Comparison of ENCODE assay signal across 15 cellular contexts in the genomic region with DNA sequence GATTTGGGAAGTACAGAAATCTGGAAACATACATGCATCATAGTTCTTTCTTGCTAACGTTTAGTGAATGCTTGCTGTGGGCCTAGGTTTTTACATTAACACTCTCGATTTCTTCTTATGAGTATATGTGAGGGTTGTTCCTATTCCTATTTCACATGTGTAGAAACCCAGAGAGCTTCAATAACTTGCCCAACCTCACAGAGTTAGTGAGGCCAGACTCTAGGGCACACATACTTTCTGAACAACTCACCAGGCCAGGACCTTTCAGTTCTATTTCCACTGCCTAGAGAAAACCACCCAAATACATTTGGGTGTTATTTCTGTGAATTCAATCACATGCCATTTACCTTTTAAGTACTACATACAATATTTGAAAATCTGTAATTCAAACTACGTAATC. TPM values are rescaled to one million over a fixed set of nuclear protein-coding genes. Genes with fewer than 3 reads are reported as not detected.
DNase-seq lines count a peak whose midpoint lies in the region; ATAC-seq, FAIRE-seq and TF ChIP-seq lines count a peak whose summit lies in the region.
"Had no signal": no experiment of that assay in that cellular context is flagged by ENCODE, and none has a peak within 500 bp of the region (broad histone marks: within the 10 kb centered on the region; RNA-seq: fewer than 3 reads in every experiment).

No MANE protein-coding gene starts in this region.

- H3K4me1 ChIP-seq in GM12878 (ENCODE audit: control insufficient read depth, insufficient read depth, low read length): peaks cover 13% of the 10 kb centered on the region; the same call in 1 of the 2 replicates
- H3K4me1 ChIP-seq: uterus had no signal

- H3K9me3 Mint-ChIP-seq in mesothelial cell of epicardium: no peaks in the 10 kb centered on the region
- H3K9me3 Mint-ChIP-seq: natural killer cell had no signal

- in situ Hi-C loops in GM12878 (cut with MboI): no loop called here

- no peaks in the 10 kb centered on the region for H3K79me2 ChIP-seq in GM12878 (ENCODE audit: control insufficient read depth, insufficient read depth, low read length)

- BruUV-seq in GM12878 (replicated peaks; lab: Mats Ljungman, UMichigan): no TSS peak

- H3K4me3 ChIP-seq in GM12878: no peak overlapping the region
- H3K4me3 ChIP-seq: uterus had no signal

- CTCF ChIA-PET in GM12878 (lab: Yijun Ruan, JAX): interaction anchor here (1.6 to 2.3 kb wide), 3 partner anchors 9 to 151 kb away, joined by 3 to 16 read pairs (median 7); a partner anchor contains a TSS

- H3K4me3 Mint-ChIP-seq in mesothelial cell of epicardium: no peak overlapping the region
- H3K4me3 Mint-ChIP-seq: brain, natural killer cell had no signal

- TF ChIP-seq CTCF in GM12878 (IDR thresholded peaks at IDR 0.05 in 2 of 3, conservative IDR thresholded peaks at IDR 0.05 in 1 of 3; ENCODE audit: control insufficient read depth in 2 of 3, extremely low read depth in 1 of 3, insufficient read depth in 1 of 3, low read depth in 3 of 3, low read length in 3 of 3): no peak
- TF ChIP-seq CTCF in mesothelial cell of epicardium (IDR thresholded peaks at IDR 0.05; ENCODE audit: unreplicated experiment): no peak

- TF ChIP-seq POLR2A in GM12878 (IDR thresholded peaks at IDR 0.05; ENCODE audit: low read depth, low read length): no peak

- peak; percentile 24 for DNase-seq in ELR (ENCODE audit: low read depth)
- peak; percentile 51 for DNase-seq in GM12878 (ENCODE audit: low read depth, low spot score)
- no peak for DNase-seq in NCI-H1694 treated with DMSO at 0.1 percent for 48 hours (lab: John Stamatoyannopoulos, UW)
- DNase-seq in OCI-M1 (lab: John Stamatoyannopoulos, UW): no peak
- no peak for DNase-seq in CD1c-positive myeloid dendritic cell (ENCODE audit: extremely low spot score)
- DNase-seq in mesothelial cell of epicardium (ENCODE audit: low spot score in 2 of 2, unreplicated experiment in 2 of 2): no peak
- DNase-seq: activated CD4-positive, alpha-beta T cell treated with anti-CD3 and anti-CD28 coated beads for 48 hours; head of caudate nucleus; MV-4-11; natural killer cell; stimulated activated CD4-positive, alpha-beta T cell treated with anti-CD3 and anti-CD28 coated beads, Interleukin-2, amount 100 ng/mL, for 48 hours; uterus had no signal

- FAIRE-seq in GM12878 (lab: Jason Lieb, UNC): peak; percentile 89

- ATAC-seq in GM19452 (IDR thresholded peaks at IDR 0.05; ENCODE audit: unreplicated experiment): peak; percentile 74
- ATAC-seq in HG02981 (IDR thresholded peaks at IDR 0.05; ENCODE audit: unreplicated experiment): peak; percentile 90
- ATAC-seq in GM12878: peak; percentile 93
- ATAC-seq: natural killer cell had no signal

- H4K20me1 ChIP-seq in GM12878 (ENCODE audit: control insufficient read depth, insufficient read depth): no peaks in the 10 kb centered on the region

- peaks cover 3% of the 10 kb centered on the region for H3K4me1 Mint-ChIP-seq in mesothelial cell of epicardium

- H3K36me3 ChIP-seq in GM12878 (ENCODE audit: control insufficient read depth in 2 of 2, insufficient read depth in 2 of 2, low read length in 1 of 2): no peaks in the 10 kb centered on the region
- H3K36me3 ChIP-seq: uterus had no signal

- 24% methylated on average over 3 of the region's 3 CpGs for WGBS in GM12878 (ENCODE audit: insufficient coverage, insufficient replicate concordance, low lambda C conversion rate, missing lambda C conversion rate)

- RAD21 ChIA-PET in GM12878 (lab: Charles Lee; ENCODE audit: unreplicated experiment): no interaction called here

- no peak overlapping the region for H3K27ac ChIP-seq in GM12878 (ENCODE audit: control insufficient read depth, insufficient read depth)
- H3K27ac ChIP-seq: uterus had no signal

- H3K27ac Mint-ChIP-seq in mesothelial cell of epicardium: no peak overlapping the region
- H3K27ac Mint-ChIP-seq: brain, natural killer cell had no signal

- SMC1A ChIA-PET in GM12878 (lab: Charles Lee; ENCODE audit: uncharacterized antibody, unreplicated experiment): interaction anchor here (1.0 kb wide), 1 partner anchor 13 kb away, joined by 6 read pairs; no protein-coding TSS in a partner anchor

- no peaks in the 10 kb centered on the region for H3K27me3 ChIP-seq in GM12878 (replicated peaks in 1 of 2; ENCODE audit: control insufficient read depth in 2 of 2, insufficient read depth in 2 of 2, low read length in 1 of 2)
- H3K27me3 ChIP-seq: uterus had no signal

- no peak for TF ChIP-seq RAD21 in GM12878 (IDR thresholded peaks at IDR 0.05; ENCODE audit: insufficient read depth, low read depth, low read length)

- H3K9me3 ChIP-seq in GM12878 (replicated peaks; ENCODE audit: control insufficient read depth, insufficient read depth, low read length): no peaks in the 10 kb centered on the region
- H3K9me3 ChIP-seq: uterus had no signal

- peaks cover 24% of the 10 kb centered on the region for H3K27me3 Mint-ChIP-seq in mesothelial cell of epicardium (ENCODE audit: low read depth)

- H2AFZ ChIP-seq in GM12878 (ENCODE audit: control insufficient read depth, low read depth, low read length): no peak overlapping the region

- H3K4me2 ChIP-seq in GM12878 (ENCODE audit: control insufficient read depth, insufficient read depth): no peak overlapping the region

- POLR2A ChIA-PET in GM12878 (lab: Charles Lee): no interaction called here

- no peaks in the 10 kb centered on the region for H3K36me3 Mint-ChIP-seq in mesothelial cell of epicardium
- H3K36me3 Mint-ChIP-seq: brain, natural killer cell had no signal

- intact Hi-C loops in GM12878 (cut with micrococcal nuclease; ENCODE audit: unreplicated experiment): no loop called here

- TF ChIP-seq EP300 in GM12878 (IDR thresholded peaks at IDR 0.05; ENCODE audit: borderline replicate concordance in 1 of 2, control insufficient read depth in 1 of 2, low read depth in 2 of 2, low read length in 2 of 2): no peak

- no peak overlapping the region for H3K9ac ChIP-seq in GM12878 (ENCODE audit: control insufficient read depth, insufficient read depth, low read length)

TF ChIP-seq in GM12878, 131 proteins besides CTCF, POLR2A, EP300 and RAD21:
- TF ChIP-seq NR2F1 (conservative IDR thresholded peaks at IDR 0.05) (peak; percentile 73), SIX5 (IDR thresholded peaks at IDR 0.05; ENCODE audit: low read depth, low read length, severe bottlenecking) (no peak), GABPA (IDR thresholded peaks at IDR 0.05; ENCODE audit: low read depth) (no peak), CREM (IDR thresholded peaks at IDR 0.05; ENCODE audit: low read depth) (no peak), SMARCA5 (IDR thresholded peaks at IDR 0.05) (no peak), JUNB (IDR thresholded peaks at IDR 0.05) (peak; percentile 12; the same call in 1 of the 2 replicates), RUNX3 (IDR thresholded peaks at IDR 0.05; ENCODE audit: low read length) (0 out of 2 replicates have a peak, but pooled peaks have one; percentile 5), ATF7 (IDR thresholded peaks at IDR 0.05; ENCODE audit: low read depth) (no peak), CHD1 (IDR thresholded peaks at IDR 0.05; ENCODE audit: low read depth, low read length) (no peak), TBL1XR1 (IDR thresholded peaks at IDR 0.05; ENCODE audit: low read depth, low read length) (no peak), BHLHE40 (IDR thresholded peaks at IDR 0.05; ENCODE audit: borderline replicate concordance in 1 of 2, low read depth in 2 of 2, low read length in 1 of 2) (0 out of 4 replicates have a peak, but pooled peaks of 1 of the 2 experiments have one; percentile 6)
- TF ChIP-seq, protein P1, sequence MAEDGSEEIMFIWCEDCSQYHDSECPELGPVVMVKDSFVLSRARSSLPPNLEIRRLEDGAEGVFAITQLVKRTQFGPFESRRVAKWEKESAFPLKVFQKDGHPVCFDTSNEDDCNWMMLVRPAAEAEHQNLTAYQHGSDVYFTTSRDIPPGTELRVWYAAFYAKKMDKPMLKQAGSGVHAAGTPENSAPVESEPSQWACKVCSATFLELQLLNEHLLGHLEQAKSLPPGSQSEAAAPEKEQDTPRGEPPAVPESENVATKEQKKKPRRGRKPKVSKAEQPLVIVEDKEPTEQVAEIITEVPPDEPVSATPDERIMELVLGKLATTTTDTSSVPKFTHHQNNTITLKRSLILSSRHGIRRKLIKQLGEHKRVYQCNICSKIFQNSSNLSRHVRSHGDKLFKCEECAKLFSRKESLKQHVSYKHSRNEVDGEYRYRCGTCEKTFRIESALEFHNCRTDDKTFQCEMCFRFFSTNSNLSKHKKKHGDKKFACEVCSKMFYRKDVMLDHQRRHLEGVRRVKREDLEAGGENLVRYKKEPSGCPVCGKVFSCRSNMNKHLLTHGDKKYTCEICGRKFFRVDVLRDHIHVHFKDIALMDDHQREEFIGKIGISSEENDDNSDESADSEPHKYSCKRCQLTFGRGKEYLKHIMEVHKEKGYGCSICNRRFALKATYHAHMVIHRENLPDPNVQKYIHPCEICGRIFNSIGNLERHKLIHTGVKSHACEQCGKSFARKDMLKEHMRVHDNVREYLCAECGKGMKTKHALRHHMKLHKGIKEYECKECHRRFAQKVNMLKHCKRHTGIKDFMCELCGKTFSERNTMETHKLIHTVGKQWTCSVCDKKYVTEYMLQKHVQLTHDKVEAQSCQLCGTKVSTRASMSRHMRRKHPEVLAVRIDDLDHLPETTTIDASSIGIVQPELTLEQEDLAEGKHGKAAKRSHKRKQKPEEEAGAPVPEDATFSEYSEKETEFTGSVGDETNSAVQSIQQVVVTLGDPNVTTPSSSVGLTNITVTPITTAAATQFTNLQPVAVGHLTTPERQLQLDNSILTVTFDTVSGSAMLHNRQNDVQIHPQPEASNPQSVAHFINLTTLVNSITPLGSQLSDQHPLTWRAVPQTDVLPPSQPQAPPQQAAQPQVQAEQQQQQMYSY (CRISPR knock-in tag; IDR thresholded peaks at IDR 0.05): no peak

RNA-seq across cellular contexts. Expression of a gene that starts 8.2 kb away (rescaled TPM):
- total RNA-seq in GM12878 (2013; cell fraction: nucleolus; rRNA removed): 13.1 and 14.0 TPM in 2 replicates
- total RNA-seq in GM12878 (2014; rRNA removed): 13.2 and 13.4 TPM in 2 replicates
- 5.9 and 6.5 TPM in 2 replicates for total RNA-seq in GM12878 (2014; rRNA removed; fragmentation: Illumina TruSeq; extraction: Trizol)
- 10.2 and 10.3 TPM in 2 replicates for total RNA-seq in GM12878 (2021)
- polyA plus RNA-seq in GM12878 (2011; ENCODE audit: low read depth): 2.4 TPM
- 2.6 and 3.5 TPM in 2 replicates for polyA plus RNA-seq in GM12878 (2011; rRNA removed)
- 3.9 and 5.1 TPM in 2 replicates for polyA plus RNA-seq in GM12878 (2011; cell fraction: cytosol; rRNA removed)
- polyA plus RNA-seq in GM12878 (2011; cell fraction: nucleus; rRNA removed): 11.0 and 12.0 TPM in 2 replicates
- polyA plus RNA-seq in GM12878 (2012): 5.4 and 5.9 TPM in 2 replicates
- 6.2 and 6.5 TPM in 2 replicates for polyA plus RNA-seq in GM12878 (2014; fragmentation: Illumina TruSeq; extraction: Trizol)
- 1 to 10 TPM; 1.5 to 1.8 TPM for polyA plus RNA-seq in GM12878 (2014; fragmentation: Nextera tagmentation; extraction: Ambion mirVana)
- polyA plus RNA-seq in GM12878 (2014; rRNA removed): 5.2 and 5.8 TPM in 2 replicates
- polyA plus RNA-seq in GM12878 (2016; fragmentation: Nextera tagmentation; extraction: Ambion mirVana): 1 to 10 TPM; 3.8 to 5.7 TPM
- polyA minus RNA-seq in GM12878 (2011; rRNA and poly(A)+ RNA removed): 7.1 and 14.3 TPM in 2 replicates
- 5.9 and 6.4 TPM in 2 replicates for polyA minus RNA-seq in GM12878 (2011; cell fraction: cytosol; rRNA and poly(A)+ RNA removed)
- 20.3 and 43.5 TPM in 2 replicates for polyA minus RNA-seq in GM12878 (2011; cell fraction: nucleus; rRNA and poly(A)+ RNA removed)
- 34.4 to 38.5 TPM (median 35.7 TPM) in 3 replicates for total RNA-seq in mesothelial cell of epicardium

Comparison
In these comparisons a context has a peak if more than half of its experiments do, and no peak if none do; other contexts are left out.
1. DNase-seq: peak in ELR (single experiment) and GM12878 (single experiment); none in NCI-H1694 treated with DMSO at 0.1 percent for 48 hours (single experiment), OCI-M1 (single experiment), CD1c-positive myeloid dendritic cell (single experiment) and mesothelial cell of epicardium (0 of 2).
2. Peak in every context shown above with its lines, with median percentiles within 50 percentile points of each other: ATAC-seq.